Comparison of ENCODE assay signal across 15 cellular contexts in genomic region chr11:15638386-15638787, GRCh38.
DNase-seq lines count a peak whose midpoint lies in the region; ATAC-seq and TF ChIP-seq lines count a peak whose summit lies in the region.
"Had no signal": no experiment of that assay in that cellular context is flagged by ENCODE, and none has a peak within 500 bp of the region (broad histone marks: within the 10 kb centered on the region; RNA-seq: fewer than 3 reads in every experiment).

No MANE protein-coding gene starts in this region.

- H3K27me3 ChIP-seq in HL-60 (ENCODE audit: insufficient read depth, poor library complexity, severe bottlenecking), result no peaks in the 10 kb centered on the region
- H3K27me3 ChIP-seq: cardiac muscle cell had no signal

- DNase-seq in HL-60 (ENCODE audit: low read depth in 1 of 2, low spot score in 1 of 2) (peak; percentile 65 to 81), MV-4-11 (lab: John Stamatoyannopoulos, UW) (peak; percentile 99), mucosa of gallbladder (ENCODE audit: low spot score) (peak; percentile 44), NCI-H748 (lab: John Stamatoyannopoulos, UW; ENCODE audit: unreplicated experiment) (no peak)
- DNase-seq in activated naive CD4-positive, alpha-beta T cell treated with Interleukin-2 at 50 U/mL for 16 hours, result no peak
- DNase-seq: activated CD4-positive, alpha-beta T cell treated with anti-CD3 and anti-CD28 coated beads for 48 hours; activated naive CD4-positive, alpha-beta T cell treated with anti-CD3 and anti-CD28 coated beads, Interleukin-2, amount 50 U/mL, for 16 hours; activated T-cell treated with anti-CD3 and anti-CD28 coated beads, Interleukin-2, amount 50 U/mL, for 72 hours; CD4-positive, CD25-positive, alpha-beta regulatory T cell; stimulated activated CD8-positive, alpha-beta memory T cell treated with anti-CD3 and anti-CD28 coated beads, Interleukin-4, amount 100 ng/mL, for 48 hours; T-helper 17 cell had no signal

- H3K27ac ChIP-seq in HL-60 (replicated peaks), result peak overlapping the region; percentile 70
- H3K27ac ChIP-seq: cardiac muscle cell had no signal

- ATAC-seq in esophagus mucosa (peak; percentile 94), HG03039 (IDR thresholded peaks at IDR 0.05; ENCODE audit: unreplicated experiment) (no peak), GM18873 (IDR thresholded peaks at IDR 0.05; ENCODE audit: low FRiP score, unreplicated experiment) (no peak)
- ATAC-seq: activated T-cell treated with anti-CD3 and anti-CD28 coated beads, Interleukin-2, amount 50 U/mL, for 72 hours; T-helper 17 cell had no signal

- TF ChIP-seq CTCF in HL-60 (IDR thresholded peaks at IDR 0.05; ENCODE audit: insufficient read depth, low read length), result no peak

- H3K4me3 ChIP-seq in HL-60 (replicated peaks; ENCODE audit: insufficient read depth, low read length), result no peak overlapping the region
- H3K4me3 ChIP-seq: cardiac muscle cell had no signal

Comparison
In these comparisons a context has a peak if more than half of its experiments do, and no peak if none do; other contexts are left out.
1. DNase-seq: peak in HL-60 (2 of 2), MV-4-11 (single experiment) and mucosa of gallbladder (single experiment); none in NCI-H748 (single experiment) and activated naive CD4-positive, alpha-beta T cell treated with Interleukin-2 at 50 U/mL for 16 hours (single experiment).